ENCODE assay signal across 12 cellular contexts in the genomic region with DNA sequence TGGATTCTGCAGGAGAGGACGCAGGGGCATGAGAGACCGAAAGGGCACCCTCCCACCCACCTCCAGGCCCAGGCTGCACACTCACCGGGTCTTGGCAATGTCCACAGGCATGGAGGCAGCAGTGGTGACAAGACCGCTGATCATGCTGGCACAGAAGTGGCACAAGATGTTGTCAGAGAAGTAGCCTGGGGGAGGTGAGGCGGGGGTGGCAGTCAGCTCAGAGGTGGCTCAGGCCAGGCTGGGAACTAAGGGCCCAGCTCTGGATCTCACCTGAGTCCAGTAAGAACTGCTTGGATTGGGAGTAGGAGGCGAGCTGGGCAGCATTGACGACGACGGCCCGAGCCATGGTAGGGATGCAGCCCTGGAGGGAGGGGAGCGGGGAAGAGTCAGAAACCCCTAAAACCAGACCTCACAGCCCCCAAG. TPM values are rescaled to one million over a fixed set of nuclear protein-coding genes. Genes with fewer than 3 reads are reported as not detected.
DNase-seq lines count a peak whose midpoint lies in the region; ATAC-seq and TF ChIP-seq lines count a peak whose summit lies in the region.
"Had no signal": no experiment of that assay in that cellular context is flagged by ENCODE, and none has a peak within 500 bp of the region (broad histone marks: within the 10 kb centered on the region; RNA-seq: fewer than 3 reads in every experiment).

No MANE protein-coding gene starts in this region.

- H3K4me1 Mint-ChIP-seq in T-helper 17 cell, result peaks cover 49% of the 10 kb centered on the region
- peaks cover 68% of the 10 kb centered on the region for H3K4me1 Mint-ChIP-seq in stimulated activated effector memory CD8-positive, alpha-beta T cell treated with anti-CD3 and anti-CD28 coated beads, Interleukin-12 subunit alpha, Interleukin-12 subunit beta, amount 100 ng/mL, for 72 hours

- ATAC-seq in T-helper 17 cell, result no peak
- no peak for ATAC-seq in gastroesophageal sphincter
- ATAC-seq in stimulated activated effector memory CD8-positive, alpha-beta T cell treated with anti-CD3 and anti-CD28 coated beads, Interleukin-12 subunit alpha, Interleukin-12 subunit beta, amount 100 ng/mL, for 72 hours, result no peak
- ATAC-seq in lower lobe of right lung, result no peak
- ATAC-seq: left lung had no signal

- POLR2A ChIA-PET in GM10248 (lab: Yijun Ruan, JAX), result no interaction called here

- H3K4me3 Mint-ChIP-seq in T-helper 17 cell, result peak overlapping the region; percentile 99
- peak overlapping the region; percentile 93 for H3K4me3 Mint-ChIP-seq in stimulated activated effector memory CD8-positive, alpha-beta T cell treated with anti-CD3 and anti-CD28 coated beads, Interleukin-12 subunit alpha, Interleukin-12 subunit beta, amount 100 ng/mL, for 72 hours

- intact Hi-C loops in cardiac septum (cut with DNase I), result no loop called here
- intact Hi-C loops in lower lobe of right lung (cut with DNase I), result no loop called here

- peaks cover 15% of the 10 kb centered on the region for H3K36me3 ChIP-seq in cardiac muscle cell
- peaks cover 0 to 48% of the 10 kb centered on the region in 2 donors for H3K36me3 ChIP-seq in gastroesophageal sphincter
- H3K36me3 ChIP-seq in lower lobe of right lung, result peaks cover 41% of the 10 kb centered on the region

- peaks cover 10% of the 10 kb centered on the region for H3K36me3 Mint-ChIP-seq in T-helper 17 cell (ENCODE audit: low read depth)
- H3K36me3 Mint-ChIP-seq in stimulated activated effector memory CD8-positive, alpha-beta T cell treated with anti-CD3 and anti-CD28 coated beads, Interleukin-12 subunit alpha, Interleukin-12 subunit beta, amount 100 ng/mL, for 72 hours, result peaks cover 65% of the 10 kb centered on the region

- WGBS in gastroesophageal sphincter (ENCODE audit: low coverage in 1 of 2), 2 donors, result 83% methylated on average over 1 of the region's 11 CpGs; no CpG with 5 or more reads in 1 of the 2 donors

- no peak overlapping the region for H3K27ac Mint-ChIP-seq in T-helper 17 cell
- peak overlapping the region; percentile 99 for H3K27ac Mint-ChIP-seq in stimulated activated effector memory CD8-positive, alpha-beta T cell treated with anti-CD3 and anti-CD28 coated beads, Interleukin-12 subunit alpha, Interleukin-12 subunit beta, amount 100 ng/mL, for 72 hours

- H3K9me3 ChIP-seq in cardiac muscle cell (ENCODE audit: low read depth), result no peaks in the 10 kb centered on the region
- no peaks in the 10 kb centered on the region for H3K9me3 ChIP-seq in T-helper 17 cell (ENCODE audit: control insufficient read depth, low read length, poor library complexity, severe bottlenecking)
- H3K9me3 ChIP-seq in gastroesophageal sphincter, result no peaks in the 10 kb centered on the region
- no peaks in the 10 kb centered on the region for H3K9me3 ChIP-seq in lower lobe of right lung
- H3K9me3 ChIP-seq: left lung had no signal

- H3K4me3 ChIP-seq in cardiac muscle cell (peak overlapping the region; percentile 83), gastroesophageal sphincter (peak overlapping the region in 1 of 2 donors; percentile 88), lower lobe of right lung (no peak overlapping the region)

- H3K9me3 Mint-ChIP-seq in stimulated activated effector memory CD8-positive, alpha-beta T cell treated with anti-CD3 and anti-CD28 coated beads, Interleukin-12 subunit alpha, Interleukin-12 subunit beta, amount 100 ng/mL, for 72 hours, result no peaks in the 10 kb centered on the region
- H3K9me3 Mint-ChIP-seq: CD14-positive monocyte had no signal

- no peak for TF ChIP-seq CTCF in cardiac muscle cell (IDR thresholded peaks at IDR 0.05; ENCODE audit: low read depth, low read length)
- TF ChIP-seq CTCF in gastroesophageal sphincter (IDR thresholded peaks at IDR 0.05), result no peak
- TF ChIP-seq CTCF in lower lobe of right lung (IDR thresholded peaks at IDR 0.05), result no peak
- no peak for TF ChIP-seq CTCF in GM10248 (IDR thresholded peaks at IDR 0.05; ENCODE audit: control extremely low read depth, extremely low read depth, low read depth, missing control alignments)

- H3K27ac ChIP-seq in cardiac muscle cell, result peak overlapping the region; percentile 88
- peak overlapping the region in 3 of 4 donors; percentile 90 to 96 (median 93) for H3K27ac ChIP-seq in gastroesophageal sphincter
- H3K27ac ChIP-seq in lower lobe of right lung, result no peak overlapping the region

- DNase-seq in cardiac muscle cell (ENCODE audit: low read depth in 1 of 2, low spot score in 1 of 2), result no peak
- no peak for DNase-seq in cardiac septum (ENCODE audit: low spot score)
- DNase-seq in T-helper 17 cell, result no peak
- DNase-seq in stimulated activated effector memory CD8-positive, alpha-beta T cell treated with anti-CD3 and anti-CD28 coated beads, Interleukin-12 subunit alpha, Interleukin-12 subunit beta, amount 100 ng/mL, for 72 hours (ENCODE audit: low spot score in 2 of 2), result no peak
- no peak for DNase-seq in lower lobe of right lung
- no peak for DNase-seq in GM10248 (ENCODE audit: extremely low spot score)
- no peak for DNase-seq in NCI-H2227 treated with DMSO at 0.1 percent for 48 hours (lab: John Stamatoyannopoulos, UW)
- DNase-seq: NCI-H69; stimulated activated CD4-positive, alpha-beta T cell treated with anti-CD3 and anti-CD28 coated beads, Interleukin-12 subunit alpha, Interleukin-12 subunit beta, amount 100 ng/mL, for 4 hours had no signal

- no peak for TF ChIP-seq POLR2A in gastroesophageal sphincter (IDR thresholded peaks at IDR 0.05)

- CTCF ChIA-PET in GM10248 (lab: Yijun Ruan, JAX), result interaction anchor here (1.4 kb wide), 1 partner anchor 29 kb away, joined by 6 read pairs; no protein-coding TSS in a partner anchor

- no peaks in the 10 kb centered on the region for H3K27me3 Mint-ChIP-seq in T-helper 17 cell

- no peak for TF ChIP-seq EP300 in gastroesophageal sphincter (IDR thresholded peaks at IDR 0.05)

- H3K27me3 ChIP-seq in cardiac muscle cell, result no peaks in the 10 kb centered on the region
- H3K27me3 ChIP-seq in gastroesophageal sphincter, result no peaks in the 10 kb centered on the region
- no peaks in the 10 kb centered on the region for H3K27me3 ChIP-seq in lower lobe of right lung (ENCODE audit: low read depth)
- H3K27me3 ChIP-seq: left lung had no signal

- H3K4me1 ChIP-seq in cardiac muscle cell (ENCODE audit: low read depth) (peaks cover 16% of the 10 kb centered on the region), gastroesophageal sphincter (peaks cover 0 to 63% (median 25%) of the 10 kb centered on the region in 3 donors), lower lobe of right lung (peaks cover 41% of the 10 kb centered on the region)

RNA-seq across cellular contexts. Expression of gene SLC25A11, which starts 1.8 kb away (rescaled TPM):
- total RNA-seq in cardiac muscle cell (118 and 127 TPM in 2 replicates), cardiac septum (176 TPM), T-helper 17 cell (10 to 100 TPM; 26.2 to 26.4 TPM), gastroesophageal sphincter (10 to 100 TPM; 28.7 to 58.9 (median 46.8) TPM), lower lobe of right lung (59.9 TPM)
- polyA plus RNA-seq in cardiac muscle cell, result 223 and 229 TPM in 2 replicates

RNA-seq across cellular contexts. Expression of gene RNF167, which starts 2.0 kb away (rescaled TPM):
- total RNA-seq in cardiac muscle cell (67.4 and 73.4 TPM in 2 replicates), cardiac septum (84.7 TPM), T-helper 17 cell (10 to 100 TPM; 95.5 to 99.0 TPM), gastroesophageal sphincter (10 to 100 TPM; 67.3 to 98.8 (median 85.9) TPM), lower lobe of right lung (97.5 TPM)
- polyA plus RNA-seq in cardiac muscle cell, result 71.4 and 77.1 TPM in 2 replicates

RNA-seq across cellular contexts. Expression of gene GP1BA, which starts 6.0 kb away (rescaled TPM):
- total RNA-seq in cardiac muscle cell (not detected in 2 replicates), cardiac septum (not detected), T-helper 17 cell (10 to 100 TPM in 1 of 2 donors, 1 to 10 TPM in 1; 1.6 to 22.9 TPM), gastroesophageal sphincter (under 1 TPM in 1 of 4 donors, not detected in 3; 0.19 TPM), lower lobe of right lung (0.92 TPM)
- 0.61 and 0.81 TPM in 2 replicates for polyA plus RNA-seq in cardiac muscle cell

RNA-seq across cellular contexts. Expression of gene PFN1, which starts 10.2 kb away (rescaled TPM):
- total RNA-seq in cardiac muscle cell (1,337 and 2,688 TPM in 2 replicates), cardiac septum (204 TPM), T-helper 17 cell (100 to 1,000 TPM; 686 to 710 TPM), gastroesophageal sphincter (1,000 to 10,000 TPM in 2 of 4 donors, 100 to 1,000 TPM in 2; 920 to 1,441 (median 1,060) TPM), lower lobe of right lung (528 TPM)
- 1,185 and 1,476 TPM in 2 replicates for polyA plus RNA-seq in cardiac muscle cell

RNA-seq across cellular contexts. Expression of gene ENO3, which starts 12.8 kb away (rescaled TPM):
- total RNA-seq in cardiac muscle cell, result 595 and 1,068 TPM in 2 replicates
- polyA plus RNA-seq in cardiac muscle cell, result 955 and 1,853 TPM in 2 replicates
- total RNA-seq in cardiac septum, result 382 TPM
- 10 to 100 TPM; 17.2 to 17.6 TPM for total RNA-seq in T-helper 17 cell
- 10 to 100 TPM in 2 of 4 donors, 1 to 10 TPM in 2; 1.5 to 16.2 (median 7.6) TPM for total RNA-seq in gastroesophageal sphincter
- total RNA-seq in lower lobe of right lung, result 8.2 TPM
